ENCODE assay signal across 32 cellular contexts in genomic region chr3:178472941-178473340, GRCh38.
DNase-seq lines count a peak whose midpoint lies in the region; ATAC-seq, FAIRE-seq and TF ChIP-seq lines count a peak whose summit lies in the region.
"Had no signal": no experiment of that assay in that cellular context is flagged by ENCODE, and none has a peak within 500 bp of the region (broad histone marks: within the 10 kb centered on the region; RNA-seq: fewer than 3 reads in every experiment).

No MANE protein-coding gene starts in this region.

- H3K9ac ChIP-seq in HepG2 (ENCODE audit: insufficient read depth, low read depth, low read length), result no peak overlapping the region
- no peak overlapping the region for H3K9ac ChIP-seq in K562 (ENCODE audit: insufficient read depth in 1 of 2, low read depth in 2 of 2, low read length in 2 of 2)
- no peak overlapping the region for H3K9ac ChIP-seq in kidney (ENCODE audit: low read length in 2 of 2)
- H3K9ac ChIP-seq: BLaER1; BLaER1 treated with 17β-estradiol and CSF1 and Interleukin-3, amounts not matched to agents 10 nM and 100 nM had no signal

- TF ChIP-seq EP300 in HepG2 (IDR thresholded peaks at IDR 0.05; ENCODE audit: low read depth in 2 of 2, low read length in 2 of 2) (no peak), HepG2 (CRISPR knock-in tag; IDR thresholded peaks at IDR 0.05; ENCODE audit: borderline replicate concordance) (no peak), K562 (IDR thresholded peaks at IDR 0.05; ENCODE audit: low read length) (no peak), gastroesophageal sphincter (IDR thresholded peaks at IDR 0.05) (no peak)

- TF ChIP-seq RAD21 in HepG2 (CRISPR knock-in tag; IDR thresholded peaks at IDR 0.05), result no peak
- no peak for TF ChIP-seq RAD21 in K562 (CRISPR knock-in tag; conservative IDR thresholded peaks at IDR 0.05 in 1 of 2, IDR thresholded peaks at IDR 0.05 in 1 of 2)

- no TSS peak for BruUV-seq in HepG2 (replicated peaks; lab: Mats Ljungman, UMichigan)
- no TSS peak for BruUV-seq in K562 (replicated peaks; lab: Mats Ljungman, UMichigan)

- no peak overlapping the region for H3K4me2 ChIP-seq in HepG2 (ENCODE audit: low read depth, low read length)
- no peak overlapping the region for H3K4me2 ChIP-seq in K562 (ENCODE audit: insufficient read depth, low read length)
- H3K4me2 ChIP-seq: A549; BLaER1; BLaER1 treated with 17β-estradiol and CSF1 and Interleukin-3, amounts not matched to agents 10 nM and 100 nM had no signal

- CTCF ChIA-PET in HepG2 (lab: Yijun Ruan, JAX; ENCODE audit: low intra/inter-chr PET ratio, low total read pairs), result no interaction called here
- CTCF ChIA-PET in K562 (lab: Yijun Ruan, JAX; ENCODE audit: low intra/inter-chr PET ratio), result no interaction called here

- H3K4me1 ChIP-seq in HepG2 (ENCODE audit: insufficient read depth, low read length) (no peaks in the 10 kb centered on the region), right lobe of liver (no peaks in the 10 kb centered on the region), K562 (replicated peaks in 1 of 2; ENCODE audit: control insufficient read depth in 2 of 2, insufficient read depth in 2 of 2, low read length in 2 of 2) (no peaks in the 10 kb centered on the region), kidney (ENCODE audit: control insufficient read depth in 1 of 2, insufficient read depth in 1 of 2, low read depth in 1 of 2, low read length in 2 of 2) (no peaks in the 10 kb centered on the region), gastroesophageal sphincter (no peaks in the 10 kb centered on the region)
- H3K4me1 ChIP-seq: A549; BE2C; BLaER1; BLaER1 treated with 17β-estradiol and CSF1 and Interleukin-3, amounts not matched to agents 10 nM and 100 nM had no signal

- in situ Hi-C loops in HepG2 (cut with HindIII; ENCODE audit: extremely low pct_ligation_motif_present, low pct_unique_long_range_greater_than_20kb) (no loop called here), K562 (cut with MboI) (loop anchor here (25.0 kb wide), 1 partner anchor 839 kb away; the partner anchor contains the start of gene ZNF639)

- FAIRE-seq in HepG2 (lab: Jason Lieb, UNC) (no peak), K562 (lab: Jason Lieb, UNC) (no peak), kidney (lab: Jason Lieb, UNC) (peak; percentile 21)
- FAIRE-seq: A549, D721Med had no signal

- no peaks in the 10 kb centered on the region for H3K9me1 ChIP-seq in K562 (ENCODE audit: control insufficient read depth, insufficient read depth, low read length)

- no peaks in the 10 kb centered on the region for H3K9me3 ChIP-seq in HepG2 (ENCODE audit: low read length)
- H3K9me3 ChIP-seq in right lobe of liver, result no peaks in the 10 kb centered on the region
- no peaks in the 10 kb centered on the region for H3K9me3 ChIP-seq in K562 (replicated peaks; ENCODE audit: control insufficient read depth, insufficient read depth, low read depth, low read length)
- H3K9me3 ChIP-seq in kidney (ENCODE audit: control insufficient read depth in 1 of 2, low read length in 2 of 2), result no peaks in the 10 kb centered on the region
- no peaks in the 10 kb centered on the region for H3K9me3 ChIP-seq in gastroesophageal sphincter
- H3K9me3 ChIP-seq: A549; BE2C; BLaER1; BLaER1 treated with 17β-estradiol and CSF1 and Interleukin-3, amounts not matched to agents 10 nM and 100 nM; Caco-2 had no signal

- no peak for ATAC-seq in HepG2
- no peak for ATAC-seq in right lobe of liver
- ATAC-seq in K562, result no peak
- no peak for ATAC-seq in gastroesophageal sphincter
- no peak for ATAC-seq in HG02840 (IDR thresholded peaks at IDR 0.05; ENCODE audit: low FRiP score, unreplicated experiment)
- ATAC-seq: A549; CD8-positive, alpha-beta T cell had no signal

- no peak for TF ChIP-seq POLR2A in HepG2 (IDR thresholded peaks at IDR 0.05; ENCODE audit: insufficient read depth in 1 of 2, low read depth in 2 of 2, low read length in 2 of 2)
- TF ChIP-seq POLR2A in right lobe of liver (IDR thresholded peaks at IDR 0.05), result no peak
- no peak for TF ChIP-seq POLR2A in K562 (conservative IDR thresholded peaks at IDR 0.05)
- TF ChIP-seq POLR2A in gastroesophageal sphincter (IDR thresholded peaks at IDR 0.05), result no peak

- H2AFZ ChIP-seq in HepG2 (ENCODE audit: low read length) (no peak overlapping the region), K562 (ENCODE audit: low read depth, low read length) (no peak overlapping the region)

- H3K79me2 ChIP-seq in HepG2 (ENCODE audit: insufficient read depth, low read length) (no peaks in the 10 kb centered on the region), K562 (ENCODE audit: control insufficient read depth, insufficient read depth, low read length) (no peaks in the 10 kb centered on the region)

- DNase-seq in HepG2 (ENCODE audit: low spot score) (no peak), right lobe of liver (no peak), K562 (ENCODE audit: extremely low read depth in 1 of 4, low spot score in 3 of 4) (no peak), kidney (no peak)
- DNase-seq: 8988T; ACHN; AML-193; BE2C; C1 segment of cervical spinal cord; Caco-2; Calu3; CD4-positive, alpha-beta memory T cell; CD4-positive, alpha-beta T cell; CD4-positive, CD25-positive, alpha-beta regulatory T cell; CD8-positive, alpha-beta memory T cell; CD8-positive, alpha-beta T cell; COR-L47; DMS 273 treated with DMSO at 0.1 percent for 48 hours; DMS153; DMS53; DMS79; DMS79 treated with DMSO at 0.1 percent for 48 hours; DND-41; EL had no signal

- no peak overlapping the region for H3K4me3 ChIP-seq in HepG2 (replicated peaks in 1 of 3; ENCODE audit: insufficient read depth in 1 of 3, low read depth in 2 of 3, low read length in 3 of 3)
- H3K4me3 ChIP-seq in right lobe of liver, result no peak overlapping the region
- H3K4me3 ChIP-seq in K562, result no peak overlapping the region
- no peak overlapping the region for H3K4me3 ChIP-seq in kidney (ENCODE audit: low read length in 2 of 2)
- no peak overlapping the region for H3K4me3 ChIP-seq in gastroesophageal sphincter
- H3K4me3 ChIP-seq: A549; BLaER1; BLaER1 treated with 17β-estradiol and CSF1 and Interleukin-3, amounts not matched to agents 10 nM and 100 nM had no signal

- no peaks in the 10 kb centered on the region for H3K27me3 ChIP-seq in HepG2 (ENCODE audit: control insufficient read depth in 1 of 2, insufficient read depth in 2 of 2, low read length in 2 of 2)
- no peaks in the 10 kb centered on the region for H3K27me3 ChIP-seq in right lobe of liver
- no peaks in the 10 kb centered on the region for H3K27me3 ChIP-seq in K562 (ENCODE audit: control insufficient read depth in 2 of 2, insufficient read depth in 2 of 2, low read length in 2 of 2)
- no peaks in the 10 kb centered on the region for H3K27me3 ChIP-seq in gastroesophageal sphincter
- H3K27me3 ChIP-seq: BE2C; BLaER1; BLaER1 treated with 17β-estradiol and CSF1 and Interleukin-3, amounts not matched to agents 10 nM and 100 nM had no signal

- POLR2A ChIA-PET in HepG2 (lab: Yijun Ruan, JAX) (no interaction called here), K562 (lab: Yijun Ruan, JAX) (no interaction called here)

- no peaks in the 10 kb centered on the region for H3K36me3 ChIP-seq in HepG2 (replicated peaks in 1 of 2; ENCODE audit: control insufficient read depth in 1 of 2, insufficient read depth in 2 of 2, low read length in 2 of 2)
- H3K36me3 ChIP-seq in right lobe of liver, result no peaks in the 10 kb centered on the region
- H3K36me3 ChIP-seq in K562 (ENCODE audit: control insufficient read depth, insufficient read depth, low read length), result no peaks in the 10 kb centered on the region
- no peaks in the 10 kb centered on the region for H3K36me3 ChIP-seq in kidney (ENCODE audit: control insufficient read depth in 1 of 2, insufficient read depth in 2 of 2, low read length in 2 of 2)
- no peaks in the 10 kb centered on the region for H3K36me3 ChIP-seq in gastroesophageal sphincter
- H3K36me3 ChIP-seq: BE2C; BLaER1; BLaER1 treated with 17β-estradiol and CSF1 and Interleukin-3, amounts not matched to agents 10 nM and 100 nM had no signal

- H3K27ac ChIP-seq in HepG2 (ENCODE audit: extremely low read length, insufficient read depth, low read length) (no peak overlapping the region), right lobe of liver (no peak overlapping the region), K562 (ENCODE audit: extremely low read depth, low read depth, low read length) (no peak overlapping the region), kidney (ENCODE audit: low read depth in 2 of 2, low read length in 2 of 2) (no peak overlapping the region), gastroesophageal sphincter (no peak overlapping the region)
- H3K27ac ChIP-seq: 22Rv1; A549; BLaER1; BLaER1 treated with 17β-estradiol and CSF1 and Interleukin-3, amounts not matched to agents 10 nM and 100 nM; C4-2B had no signal

- H4K20me1 ChIP-seq in HepG2 (ENCODE audit: insufficient read depth, low read length) (no peaks in the 10 kb centered on the region), K562 (replicated peaks; ENCODE audit: control insufficient read depth, insufficient read depth, low read length) (no peaks in the 10 kb centered on the region)
- H4K20me1 ChIP-seq: BLaER1; BLaER1 treated with 17β-estradiol and CSF1 and Interleukin-3, amounts not matched to agents 10 nM and 100 nM had no signal

- TF ChIP-seq CTCF in HepG2 (CRISPR knock-in tag; IDR thresholded peaks at IDR 0.05) (no peak), right lobe of liver (IDR thresholded peaks at IDR 0.05) (no peak), K562 (IDR thresholded peaks at IDR 0.05 in 2 of 3, conservative IDR thresholded peaks at IDR 0.05 in 1 of 3; ENCODE audit: insufficient read depth in 2 of 3, low read depth in 1 of 3, low read length in 3 of 3) (no peak), kidney (IDR thresholded peaks at IDR 0.05; ENCODE audit: borderline replicate concordance, extremely low read depth, insufficient read depth) (no peak), gastroesophageal sphincter (IDR thresholded peaks at IDR 0.05) (no peak)

- intact Hi-C loops in HepG2 (cut with micrococcal nuclease; ENCODE audit: unreplicated experiment) (no loop called here), right lobe of liver (cut with DNase I) (no loop called here), K562 (cut with micrococcal nuclease) (no loop called here), kidney (cut with DNase I) (no loop called here)

TF ChIP-seq in HepG2, 621 proteins besides CTCF, POLR2A, EP300 and RAD21 (continues in another document):
- TF ChIP-seq RBFOX2 (IDR thresholded peaks at IDR 0.05; ENCODE audit: low read depth, low read length), result no peak
- TF ChIP-seq DNMT1 (CRISPR knock-in tag; IDR thresholded peaks at IDR 0.05), result no peak
- no peak for TF ChIP-seq ZNF460 (CRISPR knock-in tag; IDR thresholded peaks at IDR 0.05; ENCODE audit: borderline replicate concordance)
- TF ChIP-seq ZSCAN25 (CRISPR knock-in tag; IDR thresholded peaks at IDR 0.05), result no peak
- TF ChIP-seq MAFF (IDR thresholded peaks at IDR 0.05; ENCODE audit: low read depth, low read length), result 0 out of 2 replicates have a peak, but pooled peaks have one; percentile 7

TF ChIP-seq in K562, 482 proteins besides CTCF, POLR2A, EP300 and RAD21 (continues in another document):
- TF ChIP-seq ZNF316 (IDR thresholded peaks at IDR 0.05), result peak; percentile 68

Comparison
In these comparisons a context has a peak if more than half of its experiments do, and no peak if none do; other contexts are left out.
1. Of the 241 proteins assayed by ChIP-seq in both HepG2 and K562: peak only in HepG2: MAFF; only in K562: none; in both: none; in neither: 239; mixed calls (peak in some experiments, not most) for 1.